Comparison of ENCODE assay signal across 3 cellular contexts in the genomic region with DNA sequence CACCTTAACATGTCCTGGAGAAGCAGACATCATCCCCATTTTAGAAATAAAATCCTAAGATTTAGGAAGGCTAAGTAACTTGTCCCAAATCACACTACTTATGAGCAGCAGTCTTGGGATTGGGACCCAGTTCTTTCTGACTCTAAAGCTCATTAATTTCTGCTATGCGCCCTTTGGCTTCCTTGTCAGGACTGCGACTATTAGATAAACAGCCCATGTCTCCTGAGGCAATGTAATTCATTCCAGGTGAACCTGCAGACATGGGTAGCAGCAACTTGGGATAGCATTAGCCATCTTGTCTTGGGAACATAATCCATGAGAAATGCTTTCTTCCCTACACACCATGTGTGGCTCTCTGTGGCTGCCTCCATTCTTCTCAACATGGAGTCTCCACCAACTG.
"Had no signal": no experiment of that assay in that cellular context is flagged by ENCODE, and none has a peak within 500 bp of the region (broad histone marks: within the 10 kb centered on the region; RNA-seq: fewer than 3 reads in every experiment).

No MANE protein-coding gene starts in this region.

- DNase-seq: GDM1, GF-D8 had no signal

- ATAC-seq: GM12878 had no signal

- H3K4me3 ChIP-seq: GM12878 had no signal
